ENCODE assay signal across 9 cellular contexts in the genomic region with DNA sequence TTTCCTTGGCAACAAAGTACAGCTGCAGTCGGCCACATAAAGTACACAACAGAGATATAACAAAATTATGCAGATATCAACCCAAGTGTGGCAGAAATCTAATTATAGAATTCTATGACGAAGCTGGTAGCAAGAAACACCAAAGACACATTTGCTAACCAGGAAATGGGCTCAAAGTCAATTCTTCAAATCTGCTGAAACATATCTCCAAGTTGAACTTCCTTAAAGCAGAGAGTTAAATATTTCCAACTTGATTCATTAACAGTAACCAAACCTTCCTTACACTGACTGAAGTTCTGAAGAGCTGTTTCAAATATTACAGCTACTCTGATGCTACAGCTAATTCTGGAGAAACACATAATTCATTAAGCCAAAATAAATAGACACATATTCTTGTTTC.
DNase-seq lines count a peak whose midpoint lies in the region; ATAC-seq and TF ChIP-seq lines count a peak whose summit lies in the region.
"Had no signal": no experiment of that assay in that cellular context is flagged by ENCODE, and none has a peak within 500 bp of the region (broad histone marks: within the 10 kb centered on the region; RNA-seq: fewer than 3 reads in every experiment).

No MANE protein-coding gene starts in this region.

- H3K36me3 Mint-ChIP-seq in GM23338 (ENCODE audit: low read depth) = peaks cover 70% of the 10 kb centered on the region

- no peak for ATAC-seq in GM23338

- H3K36me3 ChIP-seq in Karpas-422 (ENCODE audit: insufficient read depth, low read length) = peaks cover 39% of the 10 kb centered on the region
- H3K36me3 ChIP-seq in GM23338 (ENCODE audit: insufficient read depth) = peaks cover 26% of the 10 kb centered on the region; the same call in 1 of the 2 replicates

- no peaks in the 10 kb centered on the region; the same call in 2 of the 3 replicates for H3K9me3 Mint-ChIP-seq in GM23338

- H3K9me2 ChIP-seq in Karpas-422 (replicated peaks; ENCODE audit: insufficient read depth, low read length) (no peaks in the 10 kb centered on the region), GM23338 (ENCODE audit: insufficient read depth) (no peaks in the 10 kb centered on the region)

- H3K79me2 ChIP-seq in Karpas-422 (ENCODE audit: low read length) (peaks cover 90% of the 10 kb centered on the region), GM23338 (replicated peaks; ENCODE audit: insufficient read depth) (peaks cover 92% of the 10 kb centered on the region)

- peaks cover 11% of the 10 kb centered on the region; the same call in 2 of the 3 replicates for H3K4me1 Mint-ChIP-seq in GM23338

- H3K4me3 ChIP-seq in Karpas-422 (ENCODE audit: low read length) (no peak overlapping the region), choroid plexus epithelial cell (ENCODE audit: low read depth, low read length) (no peak overlapping the region), GM23338 (no peak overlapping the region)
- H3K4me3 ChIP-seq: SJCRH30 had no signal

- H2AFZ ChIP-seq in Karpas-422 (ENCODE audit: low read length) (no peak overlapping the region), GM23338 (no peak overlapping the region)

- in situ Hi-C loops in ACHN (cut with HindIII; ENCODE audit: low pct_ligation_motif_present, low pct_unique_long_range_greater_than_20kb, low sequenced_read_pairs) (no loop called here), GM13976 (cut with MboI; ENCODE audit: low sequenced_read_pairs, unreplicated experiment) (no loop called here)

- DNase-seq in ACHN (peak; percentile 29), Karpas-422 (peak; percentile 48), choroid plexus epithelial cell (ENCODE audit: low read depth) (peak; percentile 69), middle frontal gyrus (ENCODE audit: extremely low spot score, low spot score) (peak; percentile 49), GM13976 (ENCODE audit: low spot score) (no peak), GM23338 (ENCODE audit: low spot score) (no peak), A172 (ENCODE audit: low spot score) (no peak), NCI-H2081 treated with DMSO at 0.1 percent for 48 hours (lab: John Stamatoyannopoulos, UW) (no peak)
- DNase-seq: SJCRH30 had no signal

- TF ChIP-seq CTCF in choroid plexus epithelial cell (conservative IDR thresholded peaks at IDR 0.05; ENCODE audit: low read depth, low read length) (no peak), GM13976 (IDR thresholded peaks at IDR 0.05; ENCODE audit: borderline replicate concordance, control extremely low read depth, extremely low read depth, insufficient read depth, missing control alignments) (no peak), GM23338 (conservative IDR thresholded peaks at IDR 0.05; ENCODE audit: low read depth in 2 of 2) (no peak)

- peaks cover 12% of the 10 kb centered on the region for H3K4me1 ChIP-seq in Karpas-422 (ENCODE audit: low read length)
- no peaks in the 10 kb centered on the region for H3K4me1 ChIP-seq in GM23338 (ENCODE audit: insufficient read depth)

- peak overlapping the region; percentile 8; the same call in 1 of the 2 replicates for H3K27ac ChIP-seq in Karpas-422 (ENCODE audit: low read length)
- H3K27ac ChIP-seq in GM23338 (ENCODE audit: low read depth) = no peak overlapping the region; the same call in 1 of the 2 replicates
- H3K27ac ChIP-seq: SJCRH30 had no signal

- H3K27ac Mint-ChIP-seq in GM23338 = no peak overlapping the region

- H3K27me3 ChIP-seq in Karpas-422 (ENCODE audit: low read length) = no peaks in the 10 kb centered on the region
- no peaks in the 10 kb centered on the region for H3K27me3 ChIP-seq in GM23338 (ENCODE audit: insufficient read depth)
- H3K27me3 ChIP-seq: SJCRH30 had no signal

- H3K9ac ChIP-seq in Karpas-422 (ENCODE audit: low read length) = no peak overlapping the region

- peaks cover 6% of the 10 kb centered on the region; the same call in 1 of the 2 replicates for H4K20me1 ChIP-seq in Karpas-422 (ENCODE audit: insufficient read depth, low read depth, low read length)
- peaks cover 20% of the 10 kb centered on the region for H4K20me1 ChIP-seq in GM23338 (replicated peaks; ENCODE audit: insufficient read depth)

- no peak overlapping the region for H3K4me3 Mint-ChIP-seq in GM23338

- H3K9me3 ChIP-seq in Karpas-422 (ENCODE audit: low read length) = no peaks in the 10 kb centered on the region
- H3K9me3 ChIP-seq: SJCRH30 had no signal

- no peak overlapping the region for H3K4me2 ChIP-seq in Karpas-422 (ENCODE audit: low read depth, low read length, poor library complexity, severe bottlenecking)
- no peak overlapping the region for H3K4me2 ChIP-seq in GM23338

- H3F3A ChIP-seq in GM23338 (replicated peaks; ENCODE audit: low read depth) = 0 out of 2 replicates have a peak, but pooled peaks cover 5% of the 10 kb centered on the region

- H3K27me3 Mint-ChIP-seq in GM23338 (ENCODE audit: insufficient read depth, low read depth, poor library complexity) = peaks cover 2% of the 10 kb centered on the region

TF ChIP-seq in GM23338, 12 proteins besides CTCF, POLR2A, EP300 and RAD21:
- no peak for TF ChIP-seq POLR2AphosphoS5 (IDR thresholded peaks at IDR 0.05; ENCODE audit: low read depth)
- TF ChIP-seq NANOG (IDR thresholded peaks at IDR 0.05; ENCODE audit: borderline replicate concordance) = no peak
- TF ChIP-seq ZNF114 (CRISPR knock-in tag; IDR thresholded peaks at IDR 0.05) = no peak
- no peak for TF ChIP-seq ZNF331 (CRISPR knock-in tag; IDR thresholded peaks at IDR 0.05; ENCODE audit: low read depth)
- no peak for TF ChIP-seq STAT1 (IDR thresholded peaks at IDR 0.05; ENCODE audit: unreplicated experiment)
- TF ChIP-seq EZH2phosphoT487 (IDR thresholded peaks at IDR 0.05; ENCODE audit: unreplicated experiment) = no peak
- TF ChIP-seq EZH2 (IDR thresholded peaks at IDR 0.05; ENCODE audit: low read depth, unreplicated experiment) = no peak

Comparison
In these comparisons a context has a peak if more than half of its experiments do, and no peak if none do; other contexts are left out.
1. DNase-seq: peak in ACHN (single experiment), Karpas-422 (single experiment), choroid plexus epithelial cell (single experiment) and middle frontal gyrus (single experiment); none in GM13976 (single experiment), GM23338 (single experiment), A172 (single experiment) and NCI-H2081 treated with DMSO at 0.1 percent for 48 hours (single experiment).